ENCODE assay signal across 11 cellular contexts in the genomic region with DNA sequence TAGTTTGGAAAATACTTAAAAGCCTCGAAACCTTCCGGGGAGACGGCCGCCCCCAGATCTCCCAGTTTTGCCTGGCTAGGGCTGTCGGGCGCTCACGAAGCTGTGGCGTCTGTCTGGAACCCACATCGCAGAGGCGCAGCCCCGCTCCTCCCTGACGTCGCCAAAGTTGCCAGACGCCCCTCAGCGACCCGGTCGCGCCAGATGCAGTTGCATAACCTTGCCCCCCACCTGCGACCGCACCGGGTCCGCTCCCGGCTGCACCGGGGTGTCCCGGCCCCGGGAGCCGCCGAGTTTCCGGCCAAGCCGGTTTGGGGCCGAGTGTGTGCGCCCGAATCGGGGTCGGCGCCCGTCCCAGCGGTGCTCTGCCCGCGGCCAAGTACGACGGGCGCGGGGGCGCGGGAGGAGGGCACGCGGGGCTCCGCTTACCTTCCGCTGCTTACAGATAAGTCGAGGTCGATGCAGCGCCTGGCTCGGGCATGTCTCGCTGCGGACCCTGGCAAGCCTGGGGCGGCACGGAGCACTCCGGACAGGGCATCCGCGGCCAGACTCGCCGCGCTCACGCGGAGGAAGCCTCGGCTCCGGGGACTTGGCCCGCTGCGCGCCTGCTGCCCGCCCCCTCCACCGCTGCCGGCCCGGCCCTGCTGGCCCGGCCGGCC. TPM values are rescaled to one million over a fixed set of nuclear protein-coding genes. Genes with fewer than 3 reads are reported as not detected.
DNase-seq lines count a peak whose midpoint lies in the region; ATAC-seq, FAIRE-seq and TF ChIP-seq lines count a peak whose summit lies in the region.
"Had no signal": no experiment of that assay in that cellular context is flagged by ENCODE, and none has a peak within 500 bp of the region (broad histone marks: within the 10 kb centered on the region; RNA-seq: fewer than 3 reads in every experiment).

No MANE protein-coding gene starts in this region.

- FAIRE-seq in keratinocyte (lab: Jason Lieb, UNC): no peak
- FAIRE-seq: GM12878, islet of Langerhans had no signal

- dilution Hi-C loops in keratinocyte (cut with MboI; ENCODE audit: extremely low pct_ligation_motif_present, low sequenced_read_pairs): no loop called here

- DNase-seq in HK-2 (ENCODE audit: unreplicated experiment): peak; percentile 12
- DNase-seq in colonic mucosa: no peak
- DNase-seq in keratinocyte (ENCODE audit: low read depth, low spot score): no peak
- DNase-seq in spleen: no peak
- DNase-seq in SHP77 treated with DMSO at 0.1 percent for 48 hours (lab: John Stamatoyannopoulos, UW): no peak
- DNase-seq in SK-N-DZ (ENCODE audit: low spot score): no peak
- DNase-seq: NCI-H774 had no signal

- no peak overlapping the region for H3K27ac ChIP-seq in colonic mucosa
- H3K27ac ChIP-seq in keratinocyte (ENCODE audit: control insufficient read depth, insufficient read depth, low read length): no peak overlapping the region
- H3K27ac ChIP-seq in spleen: no peak overlapping the region

- H3K36me3 ChIP-seq in colonic mucosa (no peaks in the 10 kb centered on the region), keratinocyte (ENCODE audit: control insufficient read depth in 2 of 2, extremely low read depth in 1 of 2, insufficient read depth in 2 of 2, low read length in 2 of 2) (peaks cover 0 to 3% of the 10 kb centered on the region in 2 experiments), spleen (no peaks in the 10 kb centered on the region)

- no peak for TF ChIP-seq POLR2A in spleen (IDR thresholded peaks at IDR 0.05)

- WGBS in spleen, 5 donors: 0 to 12% (median 2%) methylated on average over 20 to 77 of the region's 77 CpGs

- H3K9me3 ChIP-seq in colonic mucosa: no peaks in the 10 kb centered on the region
- no peaks in the 10 kb centered on the region for H3K9me3 ChIP-seq in keratinocyte (ENCODE audit: control insufficient read depth, low read depth, low read length)
- no peaks in the 10 kb centered on the region for H3K9me3 ChIP-seq in spleen

- H3K4me2 ChIP-seq in keratinocyte (ENCODE audit: control insufficient read depth, extremely low read depth, insufficient read depth, low read depth, low read length): peak overlapping the region; percentile 68

- H3K9me1 ChIP-seq in keratinocyte (ENCODE audit: control insufficient read depth, extremely low read depth, insufficient read depth, low read length): no peaks in the 10 kb centered on the region

- H3K27me3 ChIP-seq in colonic mucosa: peaks cover 22% of the 10 kb centered on the region
- H3K27me3 ChIP-seq in keratinocyte (ENCODE audit: control insufficient read depth, extremely low read depth, insufficient read depth, low read length): peaks cover 12% of the 10 kb centered on the region
- peaks cover 0 to 57% (median 17%) of the 10 kb centered on the region in 7 donors for H3K27me3 ChIP-seq in spleen (replicated peaks in 1 of 7)

- no peak for TF ChIP-seq CTCF in colonic mucosa (IDR thresholded peaks at IDR 0.05)
- no peak for TF ChIP-seq CTCF in keratinocyte (optimal IDR thresholded peaks at IDR 0.05 in 1 of 3, IDR thresholded peaks at IDR 0.05 in 1 of 3, conservative IDR thresholded peaks at IDR 0.05 in 1 of 3; ENCODE audit: extremely low read depth in 1 of 3, insufficient read depth in 2 of 3, low read length in 3 of 3)
- TF ChIP-seq CTCF in spleen (IDR thresholded peaks at IDR 0.05 in 8 of 11, conservative IDR thresholded peaks at IDR 0.05 in 3 of 11): no peak

- no peaks in the 10 kb centered on the region for H3K79me2 ChIP-seq in keratinocyte (ENCODE audit: control insufficient read depth, insufficient read depth, low read length)

- H3K4me1 ChIP-seq in colonic mucosa (no peaks in the 10 kb centered on the region), keratinocyte (ENCODE audit: control insufficient read depth, extremely low read depth, insufficient read depth, low read length) (peaks cover 4% of the 10 kb centered on the region), spleen (peaks cover 0 to 27% (median 14%) of the 10 kb centered on the region in 6 donors)

- intact Hi-C loops in colonic mucosa (cut with DNase I) (no loop called here), spleen (cut with DNase I; ENCODE audit: low total_unique reads) (no loop called here)

- ATAC-seq in GM18502 (IDR thresholded peaks at IDR 0.05; ENCODE audit: poor library complexity, unreplicated experiment) (no peak), HG02642 (IDR thresholded peaks at IDR 0.05; ENCODE audit: poor library complexity, unreplicated experiment) (no peak)
- ATAC-seq: GM12878 had no signal

- H2AFZ ChIP-seq in keratinocyte (ENCODE audit: control insufficient read depth, low read length): no peak overlapping the region

- peaks cover 8% of the 10 kb centered on the region for H4K20me1 ChIP-seq in keratinocyte (ENCODE audit: control insufficient read depth, extremely low read depth, insufficient read depth, low read length)

- H3K4me3 ChIP-seq in colonic mucosa (peak overlapping the region; percentile 19), keratinocyte (ENCODE audit: control insufficient read depth in 2 of 3, extremely low read depth in 1 of 3, insufficient read depth in 2 of 3, low read depth in 1 of 3, low read length in 3 of 3) (peak overlapping the region; percentile 20 to 43 (median 23)), spleen (peak overlapping the region in 7 of 8 donors; percentile 20 to 61 (median 36))
- H3K4me3 ChIP-seq: GM12878 had no signal

- H3K9ac ChIP-seq in colonic mucosa (ENCODE audit: low read depth in 2 of 2, low read length in 2 of 2): no peak overlapping the region
- H3K9ac ChIP-seq in keratinocyte (ENCODE audit: control insufficient read depth, extremely low read depth, insufficient read depth, low read length): peak overlapping the region; percentile 33

RNA-seq across cellular contexts. Expression of a gene that starts 0.7 kb away (rescaled TPM):
- under 1 TPM in 1 of 2 donors, not detected in 1; 0.13 TPM for total RNA-seq in colonic mucosa
- polyA plus RNA-seq in keratinocyte: 0.01 TPM in 1 of 3 replicates, not detected in the others
- polyA plus RNA-seq in keratinocyte (2011; ENCODE audit: low read depth): not detected
- not detected in 2 replicates for polyA plus RNA-seq in keratinocyte (2011; cell fraction: cytosol; rRNA removed)
- polyA plus RNA-seq in keratinocyte (2011; cell fraction: nucleus; rRNA removed): 0.04 TPM in 1 of 2 replicates, not detected in the other
- 0.23 TPM in 1 of 2 replicates, not detected in the other for polyA plus RNA-seq in keratinocyte (2012; ENCODE audit: low replicate concordance)
- not detected in 3 replicates for polyA minus RNA-seq in keratinocyte
- polyA minus RNA-seq in keratinocyte (2011; cell fraction: cytosol; rRNA and poly(A)+ RNA removed): not detected
- not detected in 2 replicates for polyA minus RNA-seq in keratinocyte (2011; cell fraction: nucleus; rRNA and poly(A)+ RNA removed)
- 1 to 10 TPM in 1 of 7 donors, under 1 TPM in 5, not detected in 1; 0.09 to 3.0 (median 0.22) TPM for total RNA-seq in spleen
- under 1 TPM; 0.15 to 0.32 (median 0.21) TPM for polyA plus RNA-seq in spleen
- not detected in 2 replicates for polyA plus RNA-seq in SK-N-DZ (2014; cell fraction: cytosol; rRNA removed)
- not detected in 2 replicates for polyA plus RNA-seq in SK-N-DZ (2014; cell fraction: nucleus; rRNA removed)
- total RNA-seq: GM12878 had no signal
- polyA plus RNA-seq: GM12878 had no signal
